In the genomic region with DNA sequence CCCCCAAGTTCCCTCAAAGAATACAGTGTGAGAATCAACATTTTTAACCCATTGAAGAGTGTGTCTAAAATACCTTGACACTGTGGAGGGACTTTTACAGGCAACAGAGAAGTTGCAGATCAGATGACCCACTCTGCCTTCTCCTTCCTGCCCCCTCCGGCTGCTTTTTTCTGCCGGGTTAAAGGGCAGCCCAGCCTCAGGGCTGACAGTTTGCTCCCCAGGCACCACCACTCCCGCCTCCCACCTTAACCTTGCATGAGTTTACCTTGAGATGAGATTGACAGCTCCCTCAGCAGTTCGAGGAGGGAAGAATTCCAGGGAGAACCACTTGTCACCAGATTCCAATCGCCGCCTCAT, we compare ENCODE assay signal across 9 cellular contexts. TPM values are rescaled to one million over a fixed set of nuclear protein-coding genes. Genes with fewer than 3 reads are reported as not detected.
DNase-seq lines count a peak whose midpoint lies in the region; ATAC-seq, FAIRE-seq and TF ChIP-seq lines count a peak whose summit lies in the region.
"Had no signal": no experiment of that assay in that cellular context is flagged by ENCODE, and none has a peak within 500 bp of the region (broad histone marks: within the 10 kb centered on the region; RNA-seq: fewer than 3 reads in every experiment).

No MANE protein-coding gene starts in this region.

- ATAC-seq in activated CD4-positive, alpha-beta T cell treated with anti-CD3 and anti-CD28 coated beads for 36 hours: no peak
- ATAC-seq in HepG2 (no peak), thoracic aorta (ENCODE audit: insufficient number of reproducible peaks, low FRiP score, low read depth) (no peak), HG02885 (IDR thresholded peaks at IDR 0.05; ENCODE audit: poor library complexity, unreplicated experiment) (no peak)

- peak overlapping the region; percentile 67 for H3K4me3 Mint-ChIP-seq in activated CD4-positive, alpha-beta T cell treated with anti-CD3 and anti-CD28 coated beads for 36 hours

- CTCF ChIA-PET in activated CD4-positive, alpha-beta T cell treated with anti-CD3 and anti-CD28 coated beads for 36 hours (lab: Charles Lee): no interaction called here
- CTCF ChIA-PET in HepG2 (lab: Yijun Ruan, JAX; ENCODE audit: low intra/inter-chr PET ratio, low total read pairs): no interaction called here

- TF ChIP-seq CTCF in breast epithelium (IDR thresholded peaks at IDR 0.05) (no peak), HepG2 (CRISPR knock-in tag; IDR thresholded peaks at IDR 0.05) (no peak), thoracic aorta (IDR thresholded peaks at IDR 0.05) (no peak)

- H3K36me3 ChIP-seq in breast epithelium: no peaks in the 10 kb centered on the region
- peaks cover 1 to 14% of the 10 kb centered on the region in 2 experiments; a peak in 1 of 5 replicates for H3K36me3 ChIP-seq in HepG2 (replicated peaks in 1 of 2; ENCODE audit: control insufficient read depth in 1 of 2, insufficient read depth in 2 of 2, low read length in 2 of 2)
- peaks cover 15% of the 10 kb centered on the region for H3K36me3 ChIP-seq in thoracic aorta

- no peak for FAIRE-seq in HepG2 (lab: Jason Lieb, UNC)

- no peak overlapping the region for H2AFZ ChIP-seq in HepG2 (ENCODE audit: low read length)

- BruUV-seq in HepG2 (replicated peaks; lab: Mats Ljungman, UMichigan): no TSS peak

- H3K36me3 Mint-ChIP-seq in activated CD4-positive, alpha-beta T cell treated with anti-CD3 and anti-CD28 coated beads for 36 hours (ENCODE audit: low read depth): peaks cover 23% of the 10 kb centered on the region

- H3K9ac ChIP-seq in HepG2 (ENCODE audit: insufficient read depth, low read depth, low read length): no peak overlapping the region

- in situ Hi-C loops in HepG2 (cut with HindIII; ENCODE audit: extremely low pct_ligation_motif_present, low pct_unique_long_range_greater_than_20kb): no loop called here

- peak overlapping the region; percentile 55 for H3K27ac Mint-ChIP-seq in activated CD4-positive, alpha-beta T cell treated with anti-CD3 and anti-CD28 coated beads for 36 hours

- WGBS in HepG2 (ENCODE audit: low lambda C conversion rate): 46% methylated on average over 6 of the region's 6 CpGs

- no peaks in the 10 kb centered on the region for H3K27me3 ChIP-seq in breast epithelium
- no peaks in the 10 kb centered on the region; a peak in 1 of 5 replicates for H3K27me3 ChIP-seq in HepG2 (ENCODE audit: control insufficient read depth in 1 of 2, insufficient read depth in 2 of 2, low read length in 2 of 2)
- H3K27me3 ChIP-seq in thoracic aorta (replicated peaks; ENCODE audit: insufficient read depth): no peaks in the 10 kb centered on the region

- peak overlapping the region; percentile 53 to 96 (median 65) for H3K4me3 ChIP-seq in breast epithelium
- peak overlapping the region; percentile 26 to 71 (median 53); a peak in 5 of 6 replicates for H3K4me3 ChIP-seq in HepG2 (replicated peaks in 1 of 3; ENCODE audit: insufficient read depth in 1 of 3, low read depth in 2 of 3, low read length in 3 of 3)
- H3K4me3 ChIP-seq in thoracic aorta: peak overlapping the region; percentile 83

- DNase-seq in activated CD4-positive, alpha-beta T cell treated with anti-CD3 and anti-CD28 coated beads for 36 hours: peak; percentile 20
- no peak for DNase-seq in activated CD4-positive, alpha-beta T cell treated with anti-CD3 and anti-CD28 coated beads, Interleukin-2, amount 50 U/mL, for 1 hour
- DNase-seq in breast epithelium (ENCODE audit: low spot score in 2 of 2) (no peak), HepG2 (ENCODE audit: low spot score) (no peak), thoracic aorta (ENCODE audit: low spot score) (no peak), NCI-H1092 treated with DMSO at 0.1 percent for 48 hours (lab: John Stamatoyannopoulos, UW) (no peak)
- DNase-seq in activated CD4-positive, alpha-beta T cell treated with anti-CD3 and anti-CD28 coated beads, Interleukin-2, amount 50 U/mL, for 4 hours: no peak

- H3K79me2 ChIP-seq in HepG2 (ENCODE audit: insufficient read depth, low read length): peaks cover 19% of the 10 kb centered on the region

- POLR2A ChIA-PET in activated CD4-positive, alpha-beta T cell treated with anti-CD3 and anti-CD28 coated beads for 36 hours (lab: Charles Lee): interaction anchor here (1.0 to 1.8 kb wide), 2 partner anchors 72 to 106 kb away, joined by 3 to 21 read pairs; no protein-coding TSS in a partner anchor
- POLR2A ChIA-PET in HepG2 (lab: Yijun Ruan, JAX): interaction anchor here (0.7 to 3.2 kb wide), 3 partner anchors 15 to 177 kb away, joined by 3 to 29 read pairs (median 12); no protein-coding TSS in a partner anchor

- no peaks in the 10 kb centered on the region for H3K9me3 Mint-ChIP-seq in activated CD4-positive, alpha-beta T cell treated with anti-CD3 and anti-CD28 coated beads for 36 hours (ENCODE audit: low read depth)

- H3K4me1 Mint-ChIP-seq in activated CD4-positive, alpha-beta T cell treated with anti-CD3 and anti-CD28 coated beads for 36 hours: peaks cover 43% of the 10 kb centered on the region

- no peak for TF ChIP-seq RAD21 in HepG2 (CRISPR knock-in tag; IDR thresholded peaks at IDR 0.05)

- TF ChIP-seq POLR2A in breast epithelium (IDR thresholded peaks at IDR 0.05) (no peak), HepG2 (IDR thresholded peaks at IDR 0.05; ENCODE audit: insufficient read depth in 1 of 2, low read depth in 2 of 2, low read length in 2 of 2) (no peak)

- H3K9me3 ChIP-seq in breast epithelium: no peaks in the 10 kb centered on the region
- H3K9me3 ChIP-seq in HepG2 (ENCODE audit: low read length): no peaks in the 10 kb centered on the region
- no peaks in the 10 kb centered on the region for H3K9me3 ChIP-seq in thoracic aorta

- H4K20me1 ChIP-seq in HepG2 (ENCODE audit: insufficient read depth, low read length): peaks cover 6% of the 10 kb centered on the region; the same call in 1 of the 2 replicates

- TF ChIP-seq EP300 in HepG2 (IDR thresholded peaks at IDR 0.05; ENCODE audit: low read depth in 2 of 2, low read length in 2 of 2) (no peak), HepG2 (CRISPR knock-in tag; IDR thresholded peaks at IDR 0.05; ENCODE audit: borderline replicate concordance) (no peak)

- intact Hi-C loops in activated CD4-positive, alpha-beta T cell treated with anti-CD3 and anti-CD28 coated beads for 36 hours (cut with DNase I, micrococcal nuclease): loop anchor here in 1 of 2 experiments (10.0 kb wide), 1 partner anchor 1328 kb away; a partner anchor contains a TSS
- intact Hi-C loops in breast epithelium (cut with DNase I; ENCODE audit: low total_unique reads): no loop called here
- intact Hi-C loops in HepG2 (cut with micrococcal nuclease; ENCODE audit: unreplicated experiment): loop anchor here (5.0 kb wide), 1 partner anchor 150 kb away; a partner anchor contains a TSS

- no peaks in the 10 kb centered on the region for H3K27me3 Mint-ChIP-seq in activated CD4-positive, alpha-beta T cell treated with anti-CD3 and anti-CD28 coated beads for 36 hours

- peak overlapping the region; percentile 98 to 100 for H3K27ac ChIP-seq in breast epithelium
- peak overlapping the region; percentile 7 for H3K27ac ChIP-seq in HepG2 (ENCODE audit: extremely low read length, insufficient read depth, low read length)
- H3K27ac ChIP-seq in thoracic aorta: peak overlapping the region; percentile 95 to 99

- peak overlapping the region; percentile 97 for H3K4me2 ChIP-seq in HepG2 (ENCODE audit: low read depth, low read length)

- H3K4me1 ChIP-seq in breast epithelium (peaks cover 13% of the 10 kb centered on the region in 2 donors), HepG2 (ENCODE audit: insufficient read depth, low read length) (peaks cover 41% of the 10 kb centered on the region), thoracic aorta (ENCODE audit: control insufficient read depth in 1 of 2, low read depth in 2 of 2) (peaks cover 38 to 67% of the 10 kb centered on the region in 2 donors)

RNA-seq across cellular contexts. Expression of a gene that starts 3.2 kb away (rescaled TPM):
- total RNA-seq in activated CD4-positive, alpha-beta T cell treated with anti-CD3 and anti-CD28 coated beads for 36 hours: 10 to 100 TPM; 11.2 to 11.6 TPM
- total RNA-seq in breast epithelium (10 to 100 TPM; 24.6 to 42.0 (median 30.0) TPM), HepG2 (2016; rRNA removed; fragmentation: Illumina TruSeq; extraction: Trizol) (5.0 and 8.2 TPM in 2 replicates), thoracic aorta (10 to 100 TPM; 30.3 to 81.4 TPM)
- 4.1 and 5.4 TPM in 2 replicates for total RNA-seq in HepG2 (2016; cell fraction: cytosol; rRNA removed; fragmentation: Illumina TruSeq; extraction: Trizol; ENCODE audit: low read depth)
- total RNA-seq in HepG2 (2016; cell fraction: insoluble cytoplasmic fraction; rRNA removed; fragmentation: Illumina TruSeq; extraction: Trizol): 4.9 and 8.0 TPM in 2 replicates
- 5.9 and 7.6 TPM in 2 replicates for total RNA-seq in HepG2 (2016; cell fraction: membrane; rRNA removed; fragmentation: Illumina TruSeq; extraction: Trizol)
- 10.1 and 14.4 TPM in 2 replicates for total RNA-seq in HepG2 (2016; cell fraction: nucleus; rRNA removed; fragmentation: Illumina TruSeq; extraction: Trizol)
- 3.8 and 6.8 TPM in 2 replicates for polyA plus RNA-seq in HepG2 (2011; rRNA removed)
- 2.8 and 3.4 TPM in 2 replicates for polyA plus RNA-seq in HepG2 (2011; cell fraction: cytosol; rRNA removed)
- 11.8 and 13.3 TPM in 2 replicates for polyA plus RNA-seq in HepG2 (2011; cell fraction: nucleus; rRNA removed)
- polyA plus RNA-seq in HepG2 (2012): 2.8 and 3.0 TPM in 2 replicates
- polyA plus RNA-seq in HepG2 (2016; cell fraction: cytosol; fragmentation: Illumina TruSeq; extraction: Trizol; ENCODE audit: low read depth): 0.58 and 0.61 TPM in 2 replicates
- 3.6 and 4.9 TPM in 2 replicates for polyA plus RNA-seq in HepG2 (2016; cell fraction: insoluble cytoplasmic fraction; fragmentation: Illumina TruSeq; extraction: Trizol; ENCODE audit: low read depth)
- 0.73 and 0.76 TPM in 2 replicates for polyA plus RNA-seq in HepG2 (2016; cell fraction: membrane; fragmentation: Illumina TruSeq; extraction: Trizol; ENCODE audit: low read depth)
- 8.2 and 9.0 TPM in 2 replicates for polyA plus RNA-seq in HepG2 (2016; cell fraction: nucleus; fragmentation: Illumina TruSeq; extraction: Trizol; ENCODE audit: insufficient read depth, low read depth)
- polyA minus RNA-seq in HepG2 (2011; rRNA and poly(A)+ RNA removed; ENCODE audit: low replicate concordance): 19.5 and 30.6 TPM in 2 replicates
- polyA minus RNA-seq in HepG2 (2011; cell fraction: cytosol; rRNA and poly(A)+ RNA removed): 2.5 and 6.1 TPM in 2 replicates
- polyA minus RNA-seq in HepG2 (2011; cell fraction: nucleus; rRNA and poly(A)+ RNA removed): 22.8 and 22.9 TPM in 2 replicates

RNA-seq across cellular contexts. Expression of a gene that starts 3.4 kb away (rescaled TPM):
- 1 to 10 TPM; 9.4 to 9.5 TPM for total RNA-seq in activated CD4-positive, alpha-beta T cell treated with anti-CD3 and anti-CD28 coated beads for 36 hours
- total RNA-seq in breast epithelium (10 to 100 TPM; 14.6 to 21.1 (median 16.7) TPM), HepG2 (2016; rRNA removed; fragmentation: Illumina TruSeq; extraction: Trizol) (10.1 and 19.3 TPM in 2 replicates), thoracic aorta (10 to 100 TPM; 27.5 to 31.5 TPM)
- total RNA-seq in HepG2 (2016; cell fraction: cytosol; rRNA removed; fragmentation: Illumina TruSeq; extraction: Trizol; ENCODE audit: low read depth): 3.7 and 4.0 TPM in 2 replicates
- 7.6 and 20.5 TPM in 2 replicates for total RNA-seq in HepG2 (2016; cell fraction: insoluble cytoplasmic fraction; rRNA removed; fragmentation: Illumina TruSeq; extraction: Trizol)
- total RNA-seq in HepG2 (2016; cell fraction: membrane; rRNA removed; fragmentation: Illumina TruSeq; extraction: Trizol): 5.4 and 6.2 TPM in 2 replicates
- total RNA-seq in HepG2 (2016; cell fraction: nucleus; rRNA removed; fragmentation: Illumina TruSeq; extraction: Trizol): 39.7 and 42.7 TPM in 2 replicates
- 14.9 and 19.9 TPM in 2 replicates for polyA plus RNA-seq in HepG2 (2011; rRNA removed)
- 8.3 and 12.0 TPM in 2 replicates for polyA plus RNA-seq in HepG2 (2011; cell fraction: cytosol; rRNA removed)
- polyA plus RNA-seq in HepG2 (2011; cell fraction: nucleus; rRNA removed): 67.2 and 84.3 TPM in 2 replicates
- 25.5 and 26.0 TPM in 2 replicates for polyA plus RNA-seq in HepG2 (2012)
- 1.4 and 1.6 TPM in 2 replicates for polyA plus RNA-seq in HepG2 (2016; cell fraction: cytosol; fragmentation: Illumina TruSeq; extraction: Trizol; ENCODE audit: low read depth)
- polyA plus RNA-seq in HepG2 (2016; cell fraction: insoluble cytoplasmic fraction; fragmentation: Illumina TruSeq; extraction: Trizol; ENCODE audit: low read depth): 4.8 and 8.2 TPM in 2 replicates
- polyA plus RNA-seq in HepG2 (2016; cell fraction: membrane; fragmentation: Illumina TruSeq; extraction: Trizol; ENCODE audit: low read depth): 3.7 and 4.3 TPM in 2 replicates
- polyA plus RNA-seq in HepG2 (2016; cell fraction: nucleus; fragmentation: Illumina TruSeq; extraction: Trizol; ENCODE audit: insufficient read depth, low read depth): 103 and 104 TPM in 2 replicates
- 10.8 and 21.4 TPM in 2 replicates for polyA minus RNA-seq in HepG2 (2011; rRNA and poly(A)+ RNA removed; ENCODE audit: low replicate concordance)
- 8.2 and 9.7 TPM in 2 replicates for polyA minus RNA-seq in HepG2 (2011; cell fraction: cytosol; rRNA and poly(A)+ RNA removed)
- 37.9 and 38.6 TPM in 2 replicates for polyA minus RNA-seq in HepG2 (2011; cell fraction: nucleus; rRNA and poly(A)+ RNA removed)

RNA-seq across cellular contexts. Expression of a gene that starts 40.6 kb away (rescaled TPM):
- total RNA-seq in activated CD4-positive, alpha-beta T cell treated with anti-CD3 and anti-CD28 coated beads for 36 hours: not detected
- total RNA-seq in breast epithelium (1 to 10 TPM in 1 of 3 donors, not detected in 2; 1.3 TPM), HepG2 (2016; rRNA removed; fragmentation: Illumina TruSeq; extraction: Trizol) (not detected in 2 replicates), thoracic aorta (1 to 10 TPM in 1 of 2 donors, not detected in 1; 4.2 TPM)
- not detected in 2 replicates for total RNA-seq in HepG2 (2016; cell fraction: cytosol; rRNA removed; fragmentation: Illumina TruSeq; extraction: Trizol; ENCODE audit: low read depth)
- not detected in 2 replicates for total RNA-seq in HepG2 (2016; cell fraction: insoluble cytoplasmic fraction; rRNA removed; fragmentation: Illumina TruSeq; extraction: Trizol)
- total RNA-seq in HepG2 (2016; cell fraction: membrane; rRNA removed; fragmentation: Illumina TruSeq; extraction: Trizol): not detected in 2 replicates
- not detected in 2 replicates for total RNA-seq in HepG2 (2016; cell fraction: nucleus; rRNA removed; fragmentation: Illumina TruSeq; extraction: Trizol)
- polyA plus RNA-seq in HepG2 (2011; rRNA removed): not detected in 2 replicates
- polyA plus RNA-seq in HepG2 (2011; cell fraction: cytosol; rRNA removed): not detected in 2 replicates
- polyA plus RNA-seq in HepG2 (2011; cell fraction: nucleus; rRNA removed): 0.19 TPM in 1 of 2 replicates, not detected in the other
- 0.72 TPM in 1 of 2 replicates, not detected in the other for polyA plus RNA-seq in HepG2 (2012)
- not detected in 2 replicates for polyA plus RNA-seq in HepG2 (2016; cell fraction: cytosol; fragmentation: Illumina TruSeq; extraction: Trizol; ENCODE audit: low read depth)
- polyA plus RNA-seq in HepG2 (2016; cell fraction: insoluble cytoplasmic fraction; fragmentation: Illumina TruSeq; extraction: Trizol; ENCODE audit: low read depth): not detected in 2 replicates
- not detected in 2 replicates for polyA plus RNA-seq in HepG2 (2016; cell fraction: membrane; fragmentation: Illumina TruSeq; extraction: Trizol; ENCODE audit: low read depth)
- not detected in 2 replicates for polyA plus RNA-seq in HepG2 (2016; cell fraction: nucleus; fragmentation: Illumina TruSeq; extraction: Trizol; ENCODE audit: insufficient read depth, low read depth)
- polyA minus RNA-seq in HepG2 (2011; rRNA and poly(A)+ RNA removed; ENCODE audit: low replicate concordance): not detected in 2 replicates
- not detected in 2 replicates for polyA minus RNA-seq in HepG2 (2011; cell fraction: cytosol; rRNA and poly(A)+ RNA removed)
- not detected in 2 replicates for polyA minus RNA-seq in HepG2 (2011; cell fraction: nucleus; rRNA and poly(A)+ RNA removed)

RNA-seq across cellular contexts. Expression of a gene that starts 45.0 kb away (rescaled TPM):
- total RNA-seq in activated CD4-positive, alpha-beta T cell treated with anti-CD3 and anti-CD28 coated beads for 36 hours: not detected
- total RNA-seq in breast epithelium (under 1 TPM in 1 of 3 donors, not detected in 2; 0.66 TPM), HepG2 (2016; rRNA removed; fragmentation: Illumina TruSeq; extraction: Trizol) (not detected in 2 replicates), thoracic aorta (not detected)
- total RNA-seq in HepG2 (2016; cell fraction: cytosol; rRNA removed; fragmentation: Illumina TruSeq; extraction: Trizol; ENCODE audit: low read depth): not detected in 2 replicates
- total RNA-seq in HepG2 (2016; cell fraction: insoluble cytoplasmic fraction; rRNA removed; fragmentation: Illumina TruSeq; extraction: Trizol): not detected in 2 replicates
- not detected in 2 replicates for total RNA-seq in HepG2 (2016; cell fraction: membrane; rRNA removed; fragmentation: Illumina TruSeq; extraction: Trizol)
- not detected in 2 replicates for total RNA-seq in HepG2 (2016; cell fraction: nucleus; rRNA removed; fragmentation: Illumina TruSeq; extraction: Trizol)
- polyA plus RNA-seq in HepG2 (2011; rRNA removed): not detected in 2 replicates
- not detected in 2 replicates for polyA plus RNA-seq in HepG2 (2011; cell fraction: cytosol; rRNA removed)
- polyA plus RNA-seq in HepG2 (2011; cell fraction: nucleus; rRNA removed): not detected in 2 replicates
- polyA plus RNA-seq in HepG2 (2012): 0.92 and 1.8 TPM in 2 replicates
- not detected in 2 replicates for polyA plus RNA-seq in HepG2 (2016; cell fraction: cytosol; fragmentation: Illumina TruSeq; extraction: Trizol; ENCODE audit: low read depth)
- polyA plus RNA-seq in HepG2 (2016; cell fraction: insoluble cytoplasmic fraction; fragmentation: Illumina TruSeq; extraction: Trizol; ENCODE audit: low read depth): not detected in 2 replicates
- polyA plus RNA-seq in HepG2 (2016; cell fraction: membrane; fragmentation: Illumina TruSeq; extraction: Trizol; ENCODE audit: low read depth): not detected in 2 replicates
- not detected in 2 replicates for polyA plus RNA-seq in HepG2 (2016; cell fraction: nucleus; fragmentation: Illumina TruSeq; extraction: Trizol; ENCODE audit: insufficient read depth, low read depth)
- not detected in 2 replicates for polyA minus RNA-seq in HepG2 (2011; rRNA and poly(A)+ RNA removed; ENCODE audit: low replicate concordance)
- not detected in 2 replicates for polyA minus RNA-seq in HepG2 (2011; cell fraction: cytosol; rRNA and poly(A)+ RNA removed)
- not detected in 2 replicates for polyA minus RNA-seq in HepG2 (2011; cell fraction: nucleus; rRNA and poly(A)+ RNA removed)
- total RNA-seq: renal cortical epithelial cell had no signal

RNA-seq across cellular contexts. Expression of a gene that starts 56.2 kb away (rescaled TPM):
- not detected for total RNA-seq in activated CD4-positive, alpha-beta T cell treated with anti-CD3 and anti-CD28 coated beads for 36 hours
- not detected for total RNA-seq in breast epithelium
- not detected in 2 replicates for total RNA-seq in HepG2 (2016; rRNA removed; fragmentation: Illumina TruSeq; extraction: Trizol)
- total RNA-seq in HepG2 (2016; cell fraction: cytosol; rRNA removed; fragmentation: Illumina TruSeq; extraction: Trizol; ENCODE audit: low read depth): not detected in 2 replicates
- 0.24 TPM in 1 of 2 replicates, not detected in the other for total RNA-seq in HepG2 (2016; cell fraction: insoluble cytoplasmic fraction; rRNA removed; fragmentation: Illumina TruSeq; extraction: Trizol)
- total RNA-seq in HepG2 (2016; cell fraction: membrane; rRNA removed; fragmentation: Illumina TruSeq; extraction: Trizol): not detected in 2 replicates
- total RNA-seq in HepG2 (2016; cell fraction: nucleus; rRNA removed; fragmentation: Illumina TruSeq; extraction: Trizol): not detected in 2 replicates
- polyA plus RNA-seq in HepG2 (2011; rRNA removed): 1.9 and 3.7 TPM in 2 replicates
- polyA plus RNA-seq in HepG2 (2011; cell fraction: cytosol; rRNA removed): 2.1 TPM in 2 replicates
- polyA plus RNA-seq in HepG2 (2011; cell fraction: nucleus; rRNA removed): 0.90 and 2.1 TPM in 2 replicates
- 0.77 and 4.3 TPM in 2 replicates for polyA plus RNA-seq in HepG2 (2012)
- not detected in 2 replicates for polyA plus RNA-seq in HepG2 (2016; cell fraction: cytosol; fragmentation: Illumina TruSeq; extraction: Trizol; ENCODE audit: low read depth)
- polyA plus RNA-seq in HepG2 (2016; cell fraction: insoluble cytoplasmic fraction; fragmentation: Illumina TruSeq; extraction: Trizol; ENCODE audit: low read depth): not detected in 2 replicates
- polyA plus RNA-seq in HepG2 (2016; cell fraction: membrane; fragmentation: Illumina TruSeq; extraction: Trizol; ENCODE audit: low read depth): not detected in 2 replicates
- 0.79 and 0.81 TPM in 2 replicates for polyA plus RNA-seq in HepG2 (2016; cell fraction: nucleus; fragmentation: Illumina TruSeq; extraction: Trizol; ENCODE audit: insufficient read depth, low read depth)
- polyA minus RNA-seq in HepG2 (2011; rRNA and poly(A)+ RNA removed; ENCODE audit: low replicate concordance): 0.56 TPM in 1 of 2 replicates, not detected in the other
- 2.6 TPM in 1 of 2 replicates, not detected in the other for polyA minus RNA-seq in HepG2 (2011; cell fraction: cytosol; rRNA and poly(A)+ RNA removed)
- polyA minus RNA-seq in HepG2 (2011; cell fraction: nucleus; rRNA and poly(A)+ RNA removed): not detected in 2 replicates
- total RNA-seq in thoracic aorta: not detected
- total RNA-seq: renal cortical epithelial cell had no signal

Comparison
In these comparisons a context has a peak if more than half of its experiments do, and no peak if none do; other contexts are left out.
1. H3K27ac ChIP-seq: peak in every context shown above with its lines; median percentile 99 in breast epithelium; 97 in thoracic aorta; 7 in HepG2.